Comparison of ENCODE assay signal across 8 cellular contexts in genomic region chr22:24325105-24325757, GRCh38. TPM values are rescaled to one million over a fixed set of nuclear protein-coding genes. Genes with fewer than 3 reads are reported as not detected.
A peak's percentile ranks its signal among the peaks of the same experiment; 100 is the strongest.
DNase-seq lines count a peak whose midpoint lies in the region; ATAC-seq and TF ChIP-seq lines count a peak whose summit lies in the region.

No MANE protein-coding gene starts in this region.

- H3K27ac Mint-ChIP-seq in activated B cell treated with CpG ODN at 0.5 μM for 24 hours = no peak overlapping the region

- CTCF ChIA-PET in AG04449 (lab: Yijun Ruan, JAX) (interaction anchor here (0.7 to 10.6 kb wide), 7 partner anchors 9 to 205 kb away, joined by 3 to 122 read pairs (median 6); no protein-coding TSS in a partner anchor), activated B cell treated with CpG ODN at 0.5 μM for 24 hours (lab: Charles Lee) (interaction anchor here (1.6 to 2.1 kb wide), 3 partner anchors 177 to 198 kb away, joined by 3 to 9 read pairs (median 5); no protein-coding TSS in a partner anchor)

- H3K36me3 Mint-ChIP-seq in activated B cell treated with CpG ODN at 0.5 μM for 24 hours (ENCODE audit: low read depth) = peaks cover 75% of the 10 kb centered on the region

- H3K4me3 Mint-ChIP-seq in activated B cell treated with CpG ODN at 0.5 μM for 24 hours = no peak overlapping the region

- H3K9me3 Mint-ChIP-seq in activated B cell treated with CpG ODN at 0.5 μM for 24 hours = no peaks in the 10 kb centered on the region

- H3K4me3 ChIP-seq in AG04449 (ENCODE audit: low read depth, low read length) (no peak overlapping the region), GM06990 (replicated peaks; ENCODE audit: low read depth, low read length) (no peak overlapping the region), psoas muscle (no peak overlapping the region)

- POLR2A ChIA-PET in AG04449 (lab: Yijun Ruan, JAX) = no interaction called here
- POLR2A ChIA-PET in activated B cell treated with CpG ODN at 0.5 μM for 24 hours (lab: Charles Lee) = no interaction called here

- peak; percentile 99 for DNase-seq in AG04449 (ENCODE audit: low read depth, low spot score)
- DNase-seq in GM06990 (ENCODE audit: extremely low read depth, insufficient read length) = peak; percentile 8
- peak; percentile 26 for DNase-seq in NCI-H1694 (lab: John Stamatoyannopoulos, UW)
- no peak for DNase-seq in activated B cell treated with CpG ODN at 0.5 μM for 24 hours
- DNase-seq in globus pallidus (ENCODE audit: low spot score) = peak; percentile 55
- no peak for DNase-seq in psoas muscle

- WGBS in psoas muscle, 3 donors = 32 to 42% (median 36%) methylated on average over 5 of the region's 5 CpGs

- no peaks in the 10 kb centered on the region for H3K4me1 ChIP-seq in psoas muscle

- H3K36me3 ChIP-seq in GM06990 (ENCODE audit: control insufficient read depth, insufficient read depth, low read length) (peaks cover 4% of the 10 kb centered on the region), psoas muscle (ENCODE audit: insufficient read depth in 1 of 2, low read depth in 1 of 2) (peaks cover 2 to 80% of the 10 kb centered on the region in 2 donors)

- H3K9me3 ChIP-seq in psoas muscle = no peaks in the 10 kb centered on the region

- H3K27me3 Mint-ChIP-seq in activated B cell treated with CpG ODN at 0.5 μM for 24 hours = no peaks in the 10 kb centered on the region

- TF ChIP-seq CTCF in AG04449 (IDR thresholded peaks at IDR 0.05; ENCODE audit: insufficient read depth, low read length, missing control alignments) (peak; percentile 59), GM06990 (IDR thresholded peaks at IDR 0.05; ENCODE audit: insufficient read depth, low read length, poor library complexity, severe bottlenecking) (peak; percentile 76), activated B cell treated with CpG ODN at 0.5 μM for 24 hours (IDR thresholded peaks at IDR 0.05) (peak; percentile 41), psoas muscle (IDR thresholded peaks at IDR 0.05) (peak; percentile 65)

- ATAC-seq in activated B cell treated with CpG ODN at 0.5 μM for 24 hours (ENCODE audit: low read depth) (peak; percentile 88), psoas muscle (peak in 3 of 4 donors; percentile 76 to 81 (median 77)), GM18873 (IDR thresholded peaks at IDR 0.05; ENCODE audit: low FRiP score, unreplicated experiment) (no peak), GM21717 (IDR thresholded peaks at IDR 0.05; ENCODE audit: unreplicated experiment) (no peak)

- H3K27me3 ChIP-seq in GM06990 (replicated peaks; ENCODE audit: control insufficient read depth, insufficient read depth, low read length) (no peaks in the 10 kb centered on the region), psoas muscle (ENCODE audit: insufficient read depth in 3 of 3, low read length in 2 of 3) (no peaks in the 10 kb centered on the region)

- H3K27ac ChIP-seq in psoas muscle = no peak overlapping the region

- intact Hi-C loops in activated B cell treated with CpG ODN at 0.5 μM for 24 hours (cut with micrococcal nuclease) = loop anchor here (1.0 to 2.0 kb wide), 6 partner anchors 96 to 434 kb away; no protein-coding TSS in a partner anchor
- intact Hi-C loops in psoas muscle (cut with DNase I) = loop anchor here (5.0 to 10.0 kb wide), 2 partner anchors 180 to 202 kb away; no protein-coding TSS in a partner anchor

- peaks cover 21% of the 10 kb centered on the region for H3K4me1 Mint-ChIP-seq in activated B cell treated with CpG ODN at 0.5 μM for 24 hours

RNA-seq across cellular contexts. Expression of gene SPECC1L, which starts 54.6 kb away (rescaled TPM):
- 59.0 and 64.5 TPM in 2 replicates for total RNA-seq in activated B cell treated with CpG ODN at 0.5 μM for 24 hours
- 10 to 100 TPM; 23.6 to 29.9 (median 28.5) TPM for total RNA-seq in psoas muscle
- polyA plus RNA-seq in psoas muscle = 10 to 100 TPM in 1 of 3 donors, 1 to 10 TPM in 2; 6.8 to 17.6 (median 7.8) TPM

Comparison
In these comparisons a context has a peak if more than half of its experiments do, and no peak if none do; other contexts are left out.
1. DNase-seq: peak in AG04449 (single experiment), GM06990 (single experiment), NCI-H1694 (single experiment) and globus pallidus (single experiment); none in activated B cell treated with CpG ODN at 0.5 μM for 24 hours (single experiment) and psoas muscle (0 of 2).
2. ATAC-seq: peak in activated B cell treated with CpG ODN at 0.5 μM for 24 hours (single experiment) and psoas muscle (3 of 4); none in GM18873 (single experiment) and GM21717 (single experiment).
3. Peak in every context shown above with its lines, with median percentiles within 50 percentile points of each other: CTCF ChIP-seq.